31 cellular contexts compared by ENCODE assay signal in genomic region chr3:155491696-155492095, GRCh38.
A peak's percentile ranks its signal among the peaks of the same experiment; 100 is the strongest.
DNase-seq lines count a peak whose midpoint lies in the region; ATAC-seq and TF ChIP-seq lines count a peak whose summit lies in the region.
"Had no signal": no experiment of that assay in that cellular context is flagged by ENCODE, and none has a peak within 500 bp of the region (broad histone marks: within the 10 kb centered on the region; RNA-seq: fewer than 3 reads in every experiment).

No MANE protein-coding gene starts in this region.

- no peaks in the 10 kb centered on the region for H4K20me1 ChIP-seq in DOHH2 (ENCODE audit: control insufficient read depth, insufficient read depth, low read depth, low read length)
- H4K20me1 ChIP-seq in Karpas-422 (ENCODE audit: insufficient read depth, low read depth, low read length): no peaks in the 10 kb centered on the region
- no peaks in the 10 kb centered on the region for H4K20me1 ChIP-seq in neural progenitor cell (ENCODE audit: low read depth)

- H3K4me3 Mint-ChIP-seq in neural progenitor cell: no peak overlapping the region
- H3K4me3 Mint-ChIP-seq: activated CD4-positive, alpha-beta T cell treated with anti-CD3 and anti-CD28 coated beads for 36 hours; CD4-positive, CD25-positive, alpha-beta regulatory T cell; natural killer cell; T-helper 1 cell treated with Interleukin-12 subunit alpha and Interleukin-12 subunit beta and Interleukin-4 antibody, amounts not matched to agents 30 μg/mL and 1 μg/mL, for 36 hours had no signal

- H3K9me2 ChIP-seq in DOHH2 (replicated peaks; ENCODE audit: control insufficient read depth, low read length): no peaks in the 10 kb centered on the region
- H3K9me2 ChIP-seq in Karpas-422 (replicated peaks; ENCODE audit: insufficient read depth, low read length): no peaks in the 10 kb centered on the region

- H3K27ac ChIP-seq in DOHH2 (ENCODE audit: low read depth, low read length) (no peak overlapping the region), Karpas-422 (ENCODE audit: low read length) (no peak overlapping the region), Panc1 (ENCODE audit: low read length) (no peak overlapping the region), neural progenitor cell (no peak overlapping the region)
- H3K27ac ChIP-seq: adrenal gland, brain microvascular endothelial cell, gastrocnemius medialis, GM23248, left ventricle myocardium inferior, ovary, right atrium auricular region, testis had no signal

- in situ Hi-C loops in Panc1 (cut with HindIII; ENCODE audit: low pct_unique_long_range_greater_than_20kb, low sequenced_read_pairs): no loop called here

- no peaks in the 10 kb centered on the region for H3K27me3 ChIP-seq in DOHH2 (ENCODE audit: control insufficient read depth, low read length)
- no peaks in the 10 kb centered on the region for H3K27me3 ChIP-seq in Karpas-422 (ENCODE audit: low read length)
- H3K27me3 ChIP-seq in Panc1 (ENCODE audit: control insufficient read depth, insufficient read depth, low read length): no peaks in the 10 kb centered on the region; the same call in 1 of the 2 replicates
- H3K27me3 ChIP-seq in neural progenitor cell: no peaks in the 10 kb centered on the region
- no peaks in the 10 kb centered on the region for H3K27me3 ChIP-seq in H7 (ENCODE audit: control insufficient read depth, insufficient read depth, low read length)
- H3K27me3 ChIP-seq: adrenal gland, brain microvascular endothelial cell, gastrocnemius medialis, ovary, right atrium auricular region, testis had no signal

- TF ChIP-seq CTCF in DOHH2 (IDR thresholded peaks at IDR 0.05; ENCODE audit: low read depth, low read length, poor library complexity, severe bottlenecking) (peak; percentile 38), Panc1 (IDR thresholded peaks at IDR 0.05) (0 out of 2 replicates have a peak, but pooled peaks have one; percentile 12), neural progenitor cell (IDR thresholded peaks at IDR 0.05) (peak; percentile 11)

- no TSS peak for BruUV-seq in Panc1 (replicated peaks; lab: Mats Ljungman, UMichigan)

- H3F3A ChIP-seq in DOHH2 (ENCODE audit: control insufficient read depth, insufficient read depth): no peaks in the 10 kb centered on the region
- H3F3A ChIP-seq in neural progenitor cell (ENCODE audit: low read depth): no peaks in the 10 kb centered on the region

- H3K9ac ChIP-seq in Karpas-422 (ENCODE audit: low read length) (no peak overlapping the region), neural progenitor cell (no peak overlapping the region)
- H3K9ac ChIP-seq: GM23248 had no signal

- ATAC-seq in Panc1 (no peak), GM21529 (IDR thresholded peaks at IDR 0.05; ENCODE audit: unreplicated experiment) (no peak), left cardiac atrium (no peak)
- ATAC-seq: activated CD4-positive, alpha-beta T cell treated with anti-CD3 and anti-CD28 coated beads for 36 hours; gastrocnemius medialis; natural killer cell had no signal

- POLR2A ChIA-PET in Panc1 (lab: Charles Lee): no interaction called here

- H3K36me3 ChIP-seq in DOHH2 (ENCODE audit: control insufficient read depth, low read length): no peaks in the 10 kb centered on the region
- no peaks in the 10 kb centered on the region for H3K36me3 ChIP-seq in Karpas-422 (ENCODE audit: insufficient read depth, low read length)
- no peaks in the 10 kb centered on the region for H3K36me3 ChIP-seq in Panc1 (ENCODE audit: control insufficient read depth, insufficient read depth, low read length)
- no peaks in the 10 kb centered on the region for H3K36me3 ChIP-seq in neural progenitor cell
- no peaks in the 10 kb centered on the region for H3K36me3 ChIP-seq in H7 (replicated peaks; ENCODE audit: control insufficient read depth, insufficient read depth, low read length)
- H3K36me3 ChIP-seq: adrenal gland, brain microvascular endothelial cell, gastrocnemius medialis, left ventricle myocardium inferior, ovary, right atrium auricular region had no signal

- no peaks in the 10 kb centered on the region for H3K79me2 ChIP-seq in DOHH2 (ENCODE audit: control insufficient read depth, low read length)
- no peaks in the 10 kb centered on the region for H3K79me2 ChIP-seq in Karpas-422 (ENCODE audit: low read length)
- no peaks in the 10 kb centered on the region for H3K79me2 ChIP-seq in neural progenitor cell (ENCODE audit: low read depth)

- H3K4me3 ChIP-seq in DOHH2 (ENCODE audit: low read length): no peak overlapping the region
- no peak overlapping the region for H3K4me3 ChIP-seq in Karpas-422 (ENCODE audit: low read length)
- H3K4me3 ChIP-seq in Panc1 (ENCODE audit: low read depth in 2 of 2, low read length in 2 of 2): no peak overlapping the region
- no peak overlapping the region for H3K4me3 ChIP-seq in neural progenitor cell
- H3K4me3 ChIP-seq in H7 (ENCODE audit: insufficient read depth, low read depth, low read length): no peak overlapping the region
- H3K4me3 ChIP-seq: adrenal gland, gastrocnemius medialis, GM23248, left ventricle myocardium inferior, ovary, right atrium auricular region, testis had no signal

- no peak overlapping the region for H3K27ac Mint-ChIP-seq in neural progenitor cell
- H3K27ac Mint-ChIP-seq: activated CD4-positive, alpha-beta T cell treated with anti-CD3 and anti-CD28 coated beads for 36 hours; CD4-positive, CD25-positive, alpha-beta regulatory T cell; natural killer cell; T-helper 1 cell treated with Interleukin-12 subunit alpha and Interleukin-12 subunit beta and Interleukin-4 antibody, amounts not matched to agents 30 μg/mL and 1 μg/mL, for 36 hours had no signal

- intact Hi-C loops in Panc1 (cut with micrococcal nuclease; ENCODE audit: unreplicated experiment): no loop called here
- intact Hi-C loops in left cardiac atrium (cut with DNase I): no loop called here

- no peaks in the 10 kb centered on the region for H3K4me1 Mint-ChIP-seq in neural progenitor cell

- H3K36me3 Mint-ChIP-seq in neural progenitor cell: peaks cover 42% of the 10 kb centered on the region
- H3K36me3 Mint-ChIP-seq: CD4-positive, CD25-positive, alpha-beta regulatory T cell; natural killer cell had no signal

- H3K4me1 ChIP-seq in DOHH2 (ENCODE audit: control insufficient read depth, low read length): peaks cover 15% of the 10 kb centered on the region
- peaks cover 6% of the 10 kb centered on the region for H3K4me1 ChIP-seq in Karpas-422 (ENCODE audit: low read length)
- H3K4me1 ChIP-seq in Panc1 (ENCODE audit: control insufficient read depth, insufficient read depth, low read length): no peaks in the 10 kb centered on the region
- no peaks in the 10 kb centered on the region for H3K4me1 ChIP-seq in neural progenitor cell
- H3K4me1 ChIP-seq: adrenal gland, gastrocnemius medialis, left ventricle myocardium inferior, right atrium auricular region, testis had no signal

- no peak overlapping the region for H3K4me2 ChIP-seq in DOHH2 (ENCODE audit: low read length)
- no peak overlapping the region for H3K4me2 ChIP-seq in Karpas-422 (ENCODE audit: low read depth, low read length, poor library complexity, severe bottlenecking)
- no peak overlapping the region for H3K4me2 ChIP-seq in neural progenitor cell

- H3K9me3 ChIP-seq in DOHH2 (ENCODE audit: control insufficient read depth, insufficient read depth, low read length) (no peaks in the 10 kb centered on the region), Karpas-422 (ENCODE audit: low read length) (no peaks in the 10 kb centered on the region), Panc1 (ENCODE audit: control insufficient read depth, insufficient read depth, low read depth, low read length) (no peaks in the 10 kb centered on the region), neural progenitor cell (ENCODE audit: low read depth) (no peaks in the 10 kb centered on the region)
- H3K9me3 ChIP-seq: adrenal gland, gastrocnemius medialis, left ventricle myocardium inferior, ovary, right atrium auricular region, testis had no signal

- no peaks in the 10 kb centered on the region for H3K9me3 Mint-ChIP-seq in neural progenitor cell
- H3K9me3 Mint-ChIP-seq: natural killer cell; T-helper 1 cell treated with Interleukin-12 subunit alpha and Interleukin-12 subunit beta and Interleukin-4 antibody, amounts not matched to agents 30 μg/mL and 1 μg/mL, for 36 hours had no signal

- H3K27me3 Mint-ChIP-seq in neural progenitor cell (ENCODE audit: insufficient read depth, low read depth): no peaks in the 10 kb centered on the region
- H3K27me3 Mint-ChIP-seq: activated CD4-positive, alpha-beta T cell treated with anti-CD3 and anti-CD28 coated beads for 36 hours; CD4-positive, CD25-positive, alpha-beta regulatory T cell had no signal

- CTCF ChIA-PET in Panc1 (lab: Charles Lee): interaction anchor here (0.6 kb wide), 1 partner anchor 114 kb away, joined by 3 read pairs; no protein-coding TSS in a partner anchor

- no peak overlapping the region for H2AFZ ChIP-seq in Karpas-422 (ENCODE audit: low read length)
- no peak overlapping the region for H2AFZ ChIP-seq in neural progenitor cell (replicated peaks)
- H2AFZ ChIP-seq: GM23248 had no signal

- DNase-seq in Karpas-422: peak; percentile 47
- no peak for DNase-seq in Panc1 (ENCODE audit: low read depth, low spot score)
- no peak for DNase-seq in neural progenitor cell (ENCODE audit: low spot score)
- DNase-seq in stimulated activated CD4-positive, alpha-beta T cell treated with anti-CD3 and anti-CD28 coated beads, Interleukin-2, amount 100 ng/mL, for 48 hours: no peak
- no peak for DNase-seq in H7
- DNase-seq in left cardiac atrium: no peak
- DNase-seq: activated CD4-positive, alpha-beta T cell treated with anti-CD3 and anti-CD28 coated beads for 36 hours; adrenal gland; brain microvascular endothelial cell; CD4-positive, CD25-positive, alpha-beta regulatory T cell; effector CD4-positive, alpha-beta T cell; gastrocnemius medialis; GM23248; hippocampal formation; left ventricle myocardium inferior; midbrain; natural killer cell; NCI-H1105 treated with DMSO at 0.1 percent for 48 hours; NCI-H2081; NCI-H226; NCI-H748 treated with DMSO at 0.1 percent for 48 hours; ovary; SHP77 treated with DMSO at 0.1 percent for 48 hours; stimulated activated CD4-positive, alpha-beta T cell treated with anti-CD3 and anti-CD28 coated beads, Interleukin-12 subunit alpha, Interleukin-12 subunit beta, amount 100 ng/mL, for 4 hours; stimulated activated CD4-positive, alpha-beta T cell treated with anti-CD3 and anti-CD28 coated beads, Interleukin-4, amount 100 ng/mL, for 4 hours; stimulated activated naive CD4-positive, alpha-beta T cell treated with Interleukin-2 at 50 U/mL for 16 hours; testis had no signal
